ENCODE assay signal across 20 cellular contexts in the genomic region with DNA sequence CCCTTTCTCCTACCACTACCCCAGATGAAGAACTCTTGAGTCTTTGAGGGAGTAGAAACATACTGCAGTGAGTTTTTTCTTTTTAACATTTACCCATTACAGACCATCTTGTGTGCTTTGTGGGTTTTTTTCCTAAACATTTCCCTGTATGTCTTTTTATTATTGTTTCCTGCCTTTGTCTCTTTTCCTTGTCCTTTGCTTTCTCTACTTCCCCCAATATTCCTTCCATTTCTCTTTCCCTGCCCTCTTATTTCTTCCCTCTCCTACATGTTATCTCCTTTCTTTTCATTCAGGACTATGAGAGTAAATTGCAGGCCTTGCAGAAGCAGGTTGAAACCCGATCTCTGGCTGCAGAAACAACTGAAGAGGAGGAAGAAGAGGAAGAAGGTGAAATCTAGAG.
"Had no signal": no experiment of that assay in that cellular context is flagged by ENCODE, and none has a peak within 500 bp of the region (broad histone marks: within the 10 kb centered on the region; RNA-seq: fewer than 3 reads in every experiment).

No MANE protein-coding gene starts in this region.

- H3K27ac Mint-ChIP-seq: activated CD4-positive, alpha-beta memory T cell treated with anti-CD3 and anti-CD28 coated beads for 36 hours; activated CD4-positive, alpha-beta T cell treated with anti-CD3 and anti-CD28 coated beads for 36 hours; activated CD8-positive, alpha-beta memory T cell treated with anti-CD3 and anti-CD28 coated beads, Interleukin-2, amount 10 ng/mL, durations not matched to agents 7 days and 5 days; activated naive CD4-positive, alpha-beta T cell treated with anti-CD3 and anti-CD28 coated beads, Interleukin-2, amount 10 ng/mL, durations not matched to agents 7 days and 5 days; T-cell had no signal

- H3K27me3 Mint-ChIP-seq: activated CD4-positive, alpha-beta memory T cell treated with anti-CD3 and anti-CD28 coated beads for 36 hours; activated CD4-positive, alpha-beta T cell treated with anti-CD3 and anti-CD28 coated beads for 36 hours; activated CD8-positive, alpha-beta memory T cell treated with anti-CD3 and anti-CD28 coated beads, Interleukin-2, amount 10 ng/mL, durations not matched to agents 7 days and 5 days; activated naive CD4-positive, alpha-beta T cell treated with anti-CD3 and anti-CD28 coated beads, Interleukin-2, amount 10 ng/mL, durations not matched to agents 7 days and 5 days; T-cell had no signal

- H3K36me3 ChIP-seq: ovary had no signal

- H3K4me3 Mint-ChIP-seq: activated CD4-positive, alpha-beta memory T cell treated with anti-CD3 and anti-CD28 coated beads for 36 hours; activated CD4-positive, alpha-beta T cell treated with anti-CD3 and anti-CD28 coated beads for 36 hours; activated CD8-positive, alpha-beta memory T cell treated with anti-CD3 and anti-CD28 coated beads, Interleukin-2, amount 10 ng/mL, durations not matched to agents 7 days and 5 days; activated naive CD4-positive, alpha-beta T cell treated with anti-CD3 and anti-CD28 coated beads, Interleukin-2, amount 10 ng/mL, durations not matched to agents 7 days and 5 days; T-cell had no signal

- H3K36me3 Mint-ChIP-seq: activated naive CD4-positive, alpha-beta T cell treated with anti-CD3 and anti-CD28 coated beads, Interleukin-2, amount 10 ng/mL, durations not matched to agents 7 days and 5 days had no signal

- H3K4me1 ChIP-seq: esophagus squamous epithelium, thyroid gland had no signal

- H3K9me3 ChIP-seq: esophagus squamous epithelium, ovary, thyroid gland had no signal

- H3K4me1 Mint-ChIP-seq: activated CD4-positive, alpha-beta T cell treated with anti-CD3 and anti-CD28 coated beads for 36 hours; activated naive CD4-positive, alpha-beta T cell treated with anti-CD3 and anti-CD28 coated beads, Interleukin-2, amount 10 ng/mL, durations not matched to agents 7 days and 5 days had no signal

- H3K4me3 ChIP-seq: esophagus squamous epithelium, lung, ovary, thyroid gland had no signal

- DNase-seq: activated CD4-positive, alpha-beta memory T cell treated with anti-CD3 and anti-CD28 coated beads for 36 hours; activated CD4-positive, alpha-beta T cell treated with anti-CD3 and anti-CD28 coated beads for 36 hours; activated CD8-positive, alpha-beta memory T cell treated with anti-CD3 and anti-CD28 coated beads, Interleukin-2, amount 10 ng/mL, durations not matched to agents 7 days and 5 days; activated naive CD4-positive, alpha-beta T cell treated with anti-CD3 and anti-CD28 coated beads, Interleukin-2, amount 10 ng/mL, durations not matched to agents 7 days and 5 days; activated T-cell treated with anti-CD3 and anti-CD28 coated beads, Interleukin-2, amount 50 U/mL, for 1 hour; caudate nucleus; esophagus squamous epithelium; hypothalamus; left cardiac atrium; ovary; retina; stimulated activated CD4-positive, alpha-beta T cell treated with anti-CD3 and anti-CD28 coated beads, Interleukin-12 subunit alpha, Interleukin-12 subunit beta, amount 100 ng/mL, for 4 hours; stimulated activated CD4-positive, alpha-beta T cell treated with anti-CD3 and anti-CD28 coated beads, Interleukin-2, amount 100 ng/mL, for 24 hours; T-cell; T-helper 9 cell; thyroid gland had no signal

- FAIRE-seq: colon, endothelial cell of umbilical vein, urothelium cell line had no signal

- ATAC-seq: activated CD4-positive, alpha-beta T cell treated with anti-CD3 and anti-CD28 coated beads for 36 hours; activated CD8-positive, alpha-beta memory T cell treated with anti-CD3 and anti-CD28 coated beads, Interleukin-2, amount 10 ng/mL, durations not matched to agents 7 days and 5 days; left cardiac atrium; T-cell had no signal

- H3K9me3 Mint-ChIP-seq: activated CD4-positive, alpha-beta memory T cell treated with anti-CD3 and anti-CD28 coated beads for 36 hours; activated naive CD4-positive, alpha-beta T cell treated with anti-CD3 and anti-CD28 coated beads, Interleukin-2, amount 10 ng/mL, durations not matched to agents 7 days and 5 days; T-cell had no signal

- H3K27me3 ChIP-seq: esophagus squamous epithelium, ovary, thyroid gland had no signal
